ENCODE assay signal across 1 cellular context in the genomic region with DNA sequence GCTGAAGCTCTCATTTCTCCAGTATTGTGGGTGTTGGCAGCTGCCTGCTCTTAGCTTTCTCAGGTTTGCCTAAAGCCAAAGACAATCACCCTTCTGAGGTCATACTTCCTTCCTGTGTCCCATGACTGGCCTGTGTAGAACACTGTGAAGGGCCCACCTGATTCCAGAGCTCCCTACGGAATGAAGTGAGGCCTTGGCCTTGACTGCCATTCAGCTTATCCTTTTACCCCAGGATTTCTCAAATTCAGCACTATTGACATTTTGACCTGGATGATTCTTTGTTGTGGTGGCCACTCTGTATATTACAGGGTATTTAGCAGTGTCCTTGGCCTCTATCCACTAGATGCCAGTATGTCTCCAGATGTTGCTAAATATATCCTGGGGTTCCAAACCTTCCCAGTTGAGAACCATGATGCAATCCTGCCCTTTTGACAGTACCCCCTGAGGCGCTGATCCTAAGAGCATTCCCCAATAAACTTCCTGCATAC.
TF ChIP-seq lines count a peak whose summit lies in the region.

No MANE protein-coding gene starts in this region.

TF ChIP-seq in HepG2, 621 proteins besides CTCF, POLR2A, EP300 and RAD21 (continued from another document and continues in another):
- TF ChIP-seq TCF12 (IDR thresholded peaks at IDR 0.05): no peak
- no peak for TF ChIP-seq TCF12 (CRISPR knock-in tag; IDR thresholded peaks at IDR 0.05)
- TF ChIP-seq TP53 (CRISPR knock-in tag; conservative IDR thresholded peaks at IDR 0.05): no peak
- TF ChIP-seq, protein P1, sequence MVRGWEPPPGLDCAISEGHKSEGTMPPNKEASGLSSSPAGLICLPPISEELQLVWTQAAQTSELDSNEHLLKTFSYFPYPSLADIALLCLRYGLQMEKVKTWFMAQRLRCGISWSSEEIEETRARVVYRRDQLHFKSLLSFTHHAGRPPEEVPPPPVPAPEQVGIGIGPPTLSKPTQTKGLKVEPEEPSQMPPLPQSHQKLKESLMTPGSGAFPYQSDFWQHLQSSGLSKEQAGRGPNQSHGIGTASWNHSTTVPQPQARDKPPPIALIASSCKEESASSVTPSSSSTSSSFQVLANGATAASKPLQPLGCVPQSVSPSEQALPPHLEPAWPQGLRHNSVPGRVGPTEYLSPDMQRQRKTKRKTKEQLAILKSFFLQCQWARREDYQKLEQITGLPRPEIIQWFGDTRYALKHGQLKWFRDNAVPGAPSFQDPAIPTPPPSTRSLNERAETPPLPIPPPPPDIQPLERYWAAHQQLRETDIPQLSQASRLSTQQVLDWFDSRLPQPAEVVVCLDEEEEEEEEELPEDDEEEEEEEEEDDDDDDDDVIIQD (CRISPR knock-in tag; IDR thresholded peaks at IDR 0.05; ENCODE audit: low read depth): peak; percentile 60; the same call in 1 of the 2 replicates
- no peak for TF ChIP-seq PBX3 (CRISPR knock-in tag; IDR thresholded peaks at IDR 0.05; ENCODE audit: borderline replicate concordance)
- TF ChIP-seq MEIS1 (CRISPR knock-in tag; IDR thresholded peaks at IDR 0.05; ENCODE audit: borderline replicate concordance): peak; percentile 41; the same call in 1 of the 2 replicates
- TF ChIP-seq MED13 (CRISPR knock-in tag; IDR thresholded peaks at IDR 0.05): peak; percentile 60; the same call in 1 of the 2 replicates
- peak; percentile 93 for TF ChIP-seq ATF3 (CRISPR knock-in tag; IDR thresholded peaks at IDR 0.05)
- TF ChIP-seq TARDBP (CRISPR knock-in tag; IDR thresholded peaks at IDR 0.05): peak; percentile 78
- peak; percentile 78 for TF ChIP-seq ZNF614 (CRISPR knock-in tag; IDR thresholded peaks at IDR 0.05; ENCODE audit: borderline replicate concordance)
- TF ChIP-seq BCL6 (CRISPR knock-in tag; IDR thresholded peaks at IDR 0.05): peak; percentile 83
- TF ChIP-seq CBX5 (CRISPR knock-in tag; IDR thresholded peaks at IDR 0.05; ENCODE audit: borderline replicate concordance): peak; percentile 75; the same call in 1 of the 2 replicates
- peak; percentile 83 for TF ChIP-seq POGZ (CRISPR knock-in tag; IDR thresholded peaks at IDR 0.05)
- TF ChIP-seq NR2F1 (CRISPR knock-in tag; IDR thresholded peaks at IDR 0.05): peak; percentile 73 to 88; a peak in 3 of 4 replicates
- no peak for TF ChIP-seq HOXD1 (CRISPR knock-in tag; IDR thresholded peaks at IDR 0.05)
- TF ChIP-seq KAT7 (CRISPR knock-in tag; IDR thresholded peaks at IDR 0.05; ENCODE audit: borderline replicate concordance): no peak
- peak; percentile 96 for TF ChIP-seq MEF2D (CRISPR knock-in tag; IDR thresholded peaks at IDR 0.05)
- no peak for TF ChIP-seq MAF1 (CRISPR knock-in tag; IDR thresholded peaks at IDR 0.05; ENCODE audit: borderline replicate concordance)
- peak; percentile 81 for TF ChIP-seq ZMYM4 (CRISPR knock-in tag; IDR thresholded peaks at IDR 0.05)
- TF ChIP-seq ZNF362 (CRISPR knock-in tag; IDR thresholded peaks at IDR 0.05; ENCODE audit: borderline replicate concordance): peak; percentile 64; the same call in 1 of the 2 replicates
- TF ChIP-seq, protein P2, sequence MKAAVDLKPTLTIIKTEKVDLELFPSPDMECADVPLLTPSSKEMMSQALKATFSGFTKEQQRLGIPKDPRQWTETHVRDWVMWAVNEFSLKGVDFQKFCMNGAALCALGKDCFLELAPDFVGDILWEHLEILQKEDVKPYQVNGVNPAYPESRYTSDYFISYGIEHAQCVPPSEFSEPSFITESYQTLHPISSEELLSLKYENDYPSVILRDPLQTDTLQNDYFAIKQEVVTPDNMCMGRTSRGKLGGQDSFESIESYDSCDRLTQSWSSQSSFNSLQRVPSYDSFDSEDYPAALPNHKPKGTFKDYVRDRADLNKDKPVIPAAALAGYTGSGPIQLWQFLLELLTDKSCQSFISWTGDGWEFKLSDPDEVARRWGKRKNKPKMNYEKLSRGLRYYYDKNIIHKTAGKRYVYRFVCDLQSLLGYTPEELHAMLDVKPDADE (CRISPR knock-in tag; IDR thresholded peaks at IDR 0.05): no peak
- TF ChIP-seq RBAK (CRISPR knock-in tag; IDR thresholded peaks at IDR 0.05): no peak
- TF ChIP-seq ZBTB25 (CRISPR knock-in tag; IDR thresholded peaks at IDR 0.05): 0 out of 2 replicates have a peak, but pooled peaks have one; percentile 43
- TF ChIP-seq MIXL1 (CRISPR knock-in tag; IDR thresholded peaks at IDR 0.05): peak; percentile 70; the same call in 1 of the 2 replicates
- TF ChIP-seq SP2 (CRISPR knock-in tag; IDR thresholded peaks at IDR 0.05): no peak
- peak; percentile 46; the same call in 1 of the 2 replicates for TF ChIP-seq HOXA3 (CRISPR knock-in tag; IDR thresholded peaks at IDR 0.05)
- peak; percentile 59 for TF ChIP-seq IKZF5 (CRISPR knock-in tag; IDR thresholded peaks at IDR 0.05)
- TF ChIP-seq, protein P3, sequence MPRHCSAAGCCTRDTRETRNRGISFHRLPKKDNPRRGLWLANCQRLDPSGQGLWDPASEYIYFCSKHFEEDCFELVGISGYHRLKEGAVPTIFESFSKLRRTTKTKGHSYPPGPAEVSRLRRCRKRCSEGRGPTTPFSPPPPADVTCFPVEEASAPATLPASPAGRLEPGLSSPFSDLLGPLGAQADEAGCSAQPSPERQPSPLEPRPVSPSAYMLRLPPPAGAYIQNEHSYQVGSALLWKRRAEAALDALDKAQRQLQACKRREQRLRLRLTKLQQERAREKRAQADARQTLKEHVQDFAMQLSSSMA (CRISPR knock-in tag; IDR thresholded peaks at IDR 0.05): no peak
- no peak for TF ChIP-seq ZNF883 (CRISPR knock-in tag; IDR thresholded peaks at IDR 0.05; ENCODE audit: not compliant biosample characterization)
- no peak for TF ChIP-seq IRF1 (CRISPR knock-in tag; IDR thresholded peaks at IDR 0.05; ENCODE audit: low read depth)
- TF ChIP-seq, protein P4, sequence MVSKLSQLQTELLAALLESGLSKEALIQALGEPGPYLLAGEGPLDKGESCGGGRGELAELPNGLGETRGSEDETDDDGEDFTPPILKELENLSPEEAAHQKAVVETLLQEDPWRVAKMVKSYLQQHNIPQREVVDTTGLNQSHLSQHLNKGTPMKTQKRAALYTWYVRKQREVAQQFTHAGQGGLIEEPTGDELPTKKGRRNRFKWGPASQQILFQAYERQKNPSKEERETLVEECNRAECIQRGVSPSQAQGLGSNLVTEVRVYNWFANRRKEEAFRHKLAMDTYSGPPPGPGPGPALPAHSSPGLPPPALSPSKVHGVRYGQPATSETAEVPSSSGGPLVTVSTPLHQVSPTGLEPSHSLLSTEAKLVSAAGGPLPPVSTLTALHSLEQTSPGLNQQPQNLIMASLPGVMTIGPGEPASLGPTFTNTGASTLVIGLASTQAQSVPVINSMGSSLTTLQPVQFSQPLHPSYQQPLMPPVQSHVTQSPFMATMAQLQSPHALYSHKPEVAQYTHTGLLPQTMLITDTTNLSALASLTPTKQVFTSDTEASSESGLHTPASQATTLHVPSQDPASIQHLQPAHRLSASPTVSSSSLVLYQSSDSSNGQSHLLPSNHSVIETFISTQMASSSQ (IDR thresholded peaks at IDR 0.05; ENCODE audit: low read depth): 0 out of 2 replicates have a peak, but pooled peaks have one; percentile 20
- TF ChIP-seq, protein P4 (CRISPR knock-in tag; IDR thresholded peaks at IDR 0.05; ENCODE audit: borderline replicate concordance): peak; percentile 60; the same call in 1 of the 2 replicates
- TF ChIP-seq ESRRA (CRISPR knock-in tag; IDR thresholded peaks at IDR 0.05; ENCODE audit: low read depth): no peak; the same call in 1 of the 2 replicates
- no peak for TF ChIP-seq MAFG (CRISPR knock-in tag; IDR thresholded peaks at IDR 0.05)
- peak; percentile 82 for TF ChIP-seq SKI (IDR thresholded peaks at IDR 0.05; ENCODE audit: partially characterized antibody)
- TF ChIP-seq, protein P5, sequence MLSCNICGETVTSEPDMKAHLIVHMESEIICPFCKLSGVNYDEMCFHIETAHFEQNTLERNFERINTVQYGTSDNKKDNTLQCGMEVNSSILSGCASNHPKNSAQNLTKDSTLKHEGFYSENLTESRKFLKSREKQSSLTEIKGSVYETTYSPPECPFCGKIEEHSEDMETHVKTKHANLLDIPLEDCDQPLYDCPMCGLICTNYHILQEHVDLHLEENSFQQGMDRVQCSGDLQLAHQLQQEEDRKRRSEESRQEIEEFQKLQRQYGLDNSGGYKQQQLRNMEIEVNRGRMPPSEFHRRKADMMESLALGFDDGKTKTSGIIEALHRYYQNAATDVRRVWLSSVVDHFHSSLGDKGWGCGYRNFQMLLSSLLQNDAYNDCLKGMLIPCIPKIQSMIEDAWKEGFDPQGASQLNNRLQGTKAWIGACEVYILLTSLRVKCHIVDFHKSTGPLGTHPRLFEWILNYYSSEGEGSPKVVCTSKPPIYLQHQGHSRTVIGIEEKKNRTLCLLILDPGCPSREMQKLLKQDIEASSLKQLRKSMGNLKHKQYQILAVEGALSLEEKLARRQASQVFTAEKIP (CRISPR knock-in tag; IDR thresholded peaks at IDR 0.05; ENCODE audit: borderline replicate concordance): no peak
- no peak for TF ChIP-seq NONO (IDR thresholded peaks at IDR 0.05)
- TF ChIP-seq NONO (CRISPR knock-in tag; conservative IDR thresholded peaks at IDR 0.05): no peak
- TF ChIP-seq CCDC6 (CRISPR knock-in tag; IDR thresholded peaks at IDR 0.05): no peak
- peak; percentile 40; the same call in 1 of the 2 replicates for TF ChIP-seq KDM4B (CRISPR knock-in tag; IDR thresholded peaks at IDR 0.05)
- TF ChIP-seq, protein P6, sequence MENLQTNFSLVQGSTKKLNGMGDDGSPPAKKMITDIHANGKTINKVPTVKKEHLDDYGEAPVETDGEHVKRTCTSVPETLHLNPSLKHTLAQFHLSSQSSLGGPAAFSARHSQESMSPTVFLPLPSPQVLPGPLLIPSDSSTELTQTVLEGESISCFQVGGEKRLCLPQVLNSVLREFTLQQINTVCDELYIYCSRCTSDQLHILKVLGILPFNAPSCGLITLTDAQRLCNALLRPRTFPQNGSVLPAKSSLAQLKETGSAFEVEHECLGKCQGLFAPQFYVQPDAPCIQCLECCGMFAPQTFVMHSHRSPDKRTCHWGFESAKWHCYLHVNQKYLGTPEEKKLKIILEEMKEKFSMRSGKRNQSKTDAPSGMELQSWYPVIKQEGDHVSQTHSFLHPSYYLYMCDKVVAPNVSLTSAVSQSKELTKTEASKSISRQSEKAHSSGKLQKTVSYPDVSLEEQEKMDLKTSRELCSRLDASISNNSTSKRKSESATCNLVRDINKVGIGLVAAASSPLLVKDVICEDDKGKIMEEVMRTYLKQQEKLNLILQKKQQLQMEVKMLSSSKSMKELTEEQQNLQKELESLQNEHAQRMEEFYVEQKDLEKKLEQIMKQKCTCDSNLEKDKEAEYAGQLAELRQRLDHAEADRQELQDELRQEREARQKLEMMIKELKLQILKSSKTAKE (CRISPR knock-in tag; IDR thresholded peaks at IDR 0.05; ENCODE audit: borderline replicate concordance): peak; percentile 44; the same call in 1 of the 2 replicates
- TF ChIP-seq ZNF205 (CRISPR knock-in tag; IDR thresholded peaks at IDR 0.05): peak; percentile 68; the same call in 1 of the 2 replicates
- TF ChIP-seq ZBTB7B (CRISPR knock-in tag; IDR thresholded peaks at IDR 0.05): peak; percentile 50; the same call in 1 of the 2 replicates
